7 cellular contexts compared by ENCODE assay signal in genomic region chr20:34400776-34401175, GRCh38. TPM values are rescaled to one million over a fixed set of nuclear protein-coding genes. Genes with fewer than 3 reads are reported as not detected.
DNase-seq lines count a peak whose midpoint lies in the region; TF ChIP-seq lines count a peak whose summit lies in the region.
"Not testable (repeated sequence)": the region's sequence is repeated elsewhere in the genome, so short reads cannot be mapped to it uniquely, and the experiment has no call there.

No MANE protein-coding gene starts in this region.

- not testable (repeated sequence) for H3K9me3 Mint-ChIP-seq in activated naive CD4-positive, alpha-beta T cell treated with anti-CD3 and anti-CD28 coated beads, Interleukin-2, amount 50 U/mL, for 24 hours; nephron progenitor cell

- peak overlapping the region; percentile 76 for H3K27ac Mint-ChIP-seq in activated naive CD4-positive, alpha-beta T cell treated with anti-CD3 and anti-CD28 coated beads, Interleukin-2, amount 50 U/mL, for 24 hours
- H3K27ac Mint-ChIP-seq in nephron progenitor cell, result peak overlapping the region; percentile 58

- peaks cover 57% of the 10 kb centered on the region for H3K4me1 Mint-ChIP-seq in activated naive CD4-positive, alpha-beta T cell treated with anti-CD3 and anti-CD28 coated beads, Interleukin-2, amount 50 U/mL, for 24 hours
- peaks cover 26% of the 10 kb centered on the region for H3K4me1 Mint-ChIP-seq in nephron progenitor cell

- H3K27ac ChIP-seq in SJCRH30, result not testable (repeated sequence)

- H3K9me3 ChIP-seq in SJCRH30 (replicated peaks), result not testable (repeated sequence)

- H3K36me3 ChIP-seq in SJCRH30, result peaks cover 42% of the 10 kb centered on the region

- not testable (repeated sequence) for H3K27me3 ChIP-seq in SJCRH30

- H3K27me3 Mint-ChIP-seq in activated naive CD4-positive, alpha-beta T cell treated with anti-CD3 and anti-CD28 coated beads, Interleukin-2, amount 50 U/mL, for 24 hours; nephron progenitor cell (ENCODE audit: low read depth, poor library complexity): not testable (repeated sequence)

- DNase-seq in Caki2 (ENCODE audit: low read depth), result peak; percentile 92
- DNase-seq in HS-5 (ENCODE audit: low read depth), result peak; percentile 54
- peak; percentile 52 to 57 for DNase-seq in SJCRH30
- DNase-seq in choroid plexus epithelial cell (ENCODE audit: low read depth), result peak; percentile 69
- DNase-seq in glomerular visceral epithelial cell (ENCODE audit: extremely low spot score), result peak; percentile 66
- not testable (repeated sequence) for DNase-seq in nephron progenitor cell

- not testable (repeated sequence) for H3K4me3 Mint-ChIP-seq in activated naive CD4-positive, alpha-beta T cell treated with anti-CD3 and anti-CD28 coated beads, Interleukin-2, amount 50 U/mL, for 24 hours
- peak overlapping the region; percentile 1 for H3K4me3 Mint-ChIP-seq in nephron progenitor cell

- H3K4me1 ChIP-seq in SJCRH30, result peaks cover 23% of the 10 kb centered on the region

- in situ Hi-C loops in Caki2 (cut with HindIII; ENCODE audit: low pct_unique_long_range_greater_than_20kb, low sequenced_read_pairs), result loop anchor here (10.0 kb wide), 1 partner anchor 54 kb away; no protein-coding TSS in a partner anchor

- H3K4me3 ChIP-seq in SJCRH30; choroid plexus epithelial cell (ENCODE audit: low read depth, low read length): not testable (repeated sequence)

- not testable (repeated sequence) for H3K36me3 Mint-ChIP-seq in activated naive CD4-positive, alpha-beta T cell treated with anti-CD3 and anti-CD28 coated beads, Interleukin-2, amount 50 U/mL, for 24 hours
- peaks cover 49% of the 10 kb centered on the region for H3K36me3 Mint-ChIP-seq in nephron progenitor cell (ENCODE audit: low read depth)

- not testable (repeated sequence) for TF ChIP-seq CTCF in choroid plexus epithelial cell (conservative IDR thresholded peaks at IDR 0.05; ENCODE audit: low read depth, low read length); nephron progenitor cell (IDR thresholded peaks at IDR 0.05)

RNA-seq across cellular contexts. Expression of gene ITCH, which starts 37.7 kb away (rescaled TPM):
- 44.3 and 50.8 TPM in 2 replicates for total RNA-seq in Caki2 (2014; rRNA removed; shearing (Covaris generic); ENCODE audit: low replicate concordance)
- 89.5 and 91.1 TPM in 2 replicates for total RNA-seq in SJCRH30 (2014; rRNA removed; shearing (Covaris generic))
